ENCODE assay signal across 18 cellular contexts in genomic region chr11:117159892-117160291, GRCh38.
"Had no signal": no experiment of that assay in that cellular context is flagged by ENCODE, and none has a peak within 500 bp of the region (broad histone marks: within the 10 kb centered on the region; RNA-seq: fewer than 3 reads in every experiment).

No MANE protein-coding gene starts in this region.

- H3K27ac Mint-ChIP-seq: T-helper 1 cell treated with Interleukin-12 subunit alpha and Interleukin-12 subunit beta and Interleukin-4 antibody, amounts not matched to agents 30 μg/mL and 1 μg/mL, for 36 hours had no signal

- H3K9me3 Mint-ChIP-seq: activated naive CD8-positive, alpha-beta T cell treated with anti-CD3 and anti-CD28 coated beads for 36 hours; nephron; T-helper 1 cell treated with Interleukin-12 subunit alpha and Interleukin-12 subunit beta and Interleukin-4 antibody, amounts not matched to agents 30 μg/mL and 1 μg/mL, for 36 hours had no signal

- H3K4me3 Mint-ChIP-seq: activated naive CD8-positive, alpha-beta T cell treated with anti-CD3 and anti-CD28 coated beads for 36 hours; nephron; T-helper 1 cell treated with Interleukin-12 subunit alpha and Interleukin-12 subunit beta and Interleukin-4 antibody, amounts not matched to agents 30 μg/mL and 1 μg/mL, for 36 hours had no signal

- H3K27me3 ChIP-seq: brain microvascular endothelial cell, esophagus squamous epithelium, left lung, sigmoid colon, spleen had no signal

- H3K4me3 ChIP-seq: esophagus squamous epithelium, left lung, mucosa of descending colon, sigmoid colon, spleen, thoracic aorta had no signal

- DNase-seq: activated CD4-positive, alpha-beta T cell treated with anti-CD3 and anti-CD28 coated beads, Interleukin-2, amount 50 U/mL, for 1 hour; activated CD4-positive, CD25-positive, alpha-beta regulatory T cell; activated naive CD8-positive, alpha-beta T cell treated with anti-CD3 and anti-CD28 coated beads for 36 hours; activated T-cell treated with anti-CD3 and anti-CD28 coated beads for 4 hours; brain microvascular endothelial cell; cortex of kidney; effector CD4-positive, alpha-beta T cell; esophagus squamous epithelium; hippocampal formation; kidney; left lung; mucosa of descending colon; sigmoid colon; spleen had no signal

- H3K27me3 Mint-ChIP-seq: activated naive CD8-positive, alpha-beta T cell treated with anti-CD3 and anti-CD28 coated beads for 36 hours had no signal

- ATAC-seq: mucosa of descending colon had no signal

- FAIRE-seq: endothelial cell of umbilical vein, kidney had no signal

- H3K9me3 ChIP-seq: esophagus squamous epithelium, left lung, mucosa of descending colon, sigmoid colon, spleen, thoracic aorta had no signal

- H3K27ac ChIP-seq: brain microvascular endothelial cell, esophagus squamous epithelium, sigmoid colon, spleen, thoracic aorta had no signal
